14 cellular contexts compared by ENCODE assay signal in genomic region chr5:264346-264745, GRCh38. TPM values are rescaled to one million over a fixed set of nuclear protein-coding genes. Genes with fewer than 3 reads are reported as not detected.
DNase-seq lines count a peak whose midpoint lies in the region; ATAC-seq and TF ChIP-seq lines count a peak whose summit lies in the region.
"Had no signal": no experiment of that assay in that cellular context is flagged by ENCODE, and none has a peak within 500 bp of the region (broad histone marks: within the 10 kb centered on the region; RNA-seq: fewer than 3 reads in every experiment).

No MANE protein-coding gene starts in this region.

- no peak overlapping the region for H3K4me3 Mint-ChIP-seq in activated T-helper 17 cell treated with anti-CD3 and anti-CD28 coated beads, Interleukin-2, amount 50 U/mL, for 72 hours
- H3K4me3 Mint-ChIP-seq: activated B cell treated with CpG ODN at 0.5 μM for 24 hours; activated T-cell treated with anti-CD3 and anti-CD28 coated beads, Interleukin-2, amount 50 U/mL, for 72 hours had no signal

- TF ChIP-seq CTCF in IMR-90 (conservative IDR thresholded peaks at IDR 0.05; ENCODE audit: low read depth, low read length) (no peak), right atrium auricular region (IDR thresholded peaks at IDR 0.05) (no peak), sigmoid colon (IDR thresholded peaks at IDR 0.05) (no peak)

- intact Hi-C loops in IMR-90 (cut with micrococcal nuclease), result no loop called here
- intact Hi-C loops in sigmoid colon (cut with DNase I), result no loop called here

- 0 out of 2 replicates have a peak overlapping the region, but pooled peaks have one; percentile 5 for H3K14ac ChIP-seq in IMR-90 (replicated peaks; ENCODE audit: low read depth, low read length)

- CTCF ChIA-PET in IMR-90 (lab: Yijun Ruan, JAX), result no interaction called here

- H2AK5ac ChIP-seq in IMR-90 (ENCODE audit: low read depth, low read length), result peak overlapping the region; percentile 65

- no peak for TF ChIP-seq POLR2A in IMR-90 (IDR thresholded peaks at IDR 0.05; ENCODE audit: low read depth, low read length)
- no peak for TF ChIP-seq POLR2A in sigmoid colon (IDR thresholded peaks at IDR 0.05)

- no peaks in the 10 kb centered on the region for H3K27me3 Mint-ChIP-seq in activated T-helper 17 cell treated with anti-CD3 and anti-CD28 coated beads, Interleukin-2, amount 50 U/mL, for 72 hours
- H3K27me3 Mint-ChIP-seq: activated B cell treated with CpG ODN at 0.5 μM for 24 hours had no signal

- H2BK15ac ChIP-seq in IMR-90 (ENCODE audit: low read depth, low read length), result peak overlapping the region; percentile 71; the same call in 2 of the 3 replicates

- in situ Hi-C loops in IMR-90 (cut with MboI; ENCODE audit: low sequenced_read_pairs), result no loop called here

- peaks cover 17% of the 10 kb centered on the region for H3K9me1 ChIP-seq in IMR-90 (ENCODE audit: insufficient read depth, low read length)

- H3K4me3 ChIP-seq in IMR-90 (ENCODE audit: insufficient read depth, low read depth, low read length) (no peak overlapping the region), right atrium auricular region (no peak overlapping the region), sigmoid colon (no peak overlapping the region)
- H3K4me3 ChIP-seq: dorsolateral prefrontal cortex, mucosa of descending colon had no signal

- peaks cover 6 to 19% of the 10 kb centered on the region in 2 experiments; a peak in 3 of 4 replicates for H3K79me1 ChIP-seq in IMR-90 (ENCODE audit: low read depth in 1 of 2, low read length in 2 of 2)

- H3K27me3 ChIP-seq in IMR-90 (ENCODE audit: control insufficient read depth, insufficient read depth, low read length) (no peaks in the 10 kb centered on the region), right atrium auricular region (no peaks in the 10 kb centered on the region), sigmoid colon (no peaks in the 10 kb centered on the region)
- H3K27me3 ChIP-seq: dorsolateral prefrontal cortex had no signal

- peak overlapping the region; percentile 48 for H3K4ac ChIP-seq in IMR-90 (ENCODE audit: low read depth, low read length)

- H4K20me1 ChIP-seq in IMR-90 (ENCODE audit: insufficient read depth, low read length), result peaks cover 7% of the 10 kb centered on the region; the same call in 1 of the 2 replicates

- H3K9me3 Mint-ChIP-seq in activated T-helper 17 cell treated with anti-CD3 and anti-CD28 coated beads, Interleukin-2, amount 50 U/mL, for 72 hours, result no peaks in the 10 kb centered on the region
- H3K9me3 Mint-ChIP-seq: activated B cell treated with CpG ODN at 0.5 μM for 24 hours; activated T-cell treated with anti-CD3 and anti-CD28 coated beads, Interleukin-2, amount 50 U/mL, for 72 hours had no signal

- no peak for ATAC-seq in IMR-90 (ENCODE audit: low read depth)
- ATAC-seq in activated T-helper 17 cell treated with anti-CD3 and anti-CD28 coated beads, Interleukin-2, amount 50 U/mL, for 72 hours (replicated peaks), result no peak
- no peak for ATAC-seq in HG03354 (IDR thresholded peaks at IDR 0.05; ENCODE audit: poor library complexity, severe bottlenecking, unreplicated experiment)
- no peak for ATAC-seq in GM18867 (IDR thresholded peaks at IDR 0.05; ENCODE audit: unreplicated experiment)
- ATAC-seq in HG02763 (IDR thresholded peaks at IDR 0.05; ENCODE audit: unreplicated experiment), result no peak
- ATAC-seq in HG03439 (IDR thresholded peaks at IDR 0.05; ENCODE audit: unreplicated experiment), result no peak
- ATAC-seq: activated T-cell treated with anti-CD3 and anti-CD28 coated beads, Interleukin-2, amount 50 U/mL, for 72 hours had no signal

- H3K36me3 ChIP-seq in IMR-90 (ENCODE audit: control insufficient read depth, insufficient read depth, low read length) (peaks cover 7% of the 10 kb centered on the region), right atrium auricular region (peaks cover 36% of the 10 kb centered on the region), sigmoid colon (peaks cover 0 to 13% (median 4%) of the 10 kb centered on the region in 4 donors)

- 0 out of 2 replicates have a peak overlapping the region, but pooled peaks have one; percentile 31 for H3K23ac ChIP-seq in IMR-90 (ENCODE audit: low read depth, low read length)

- H2BK120ac ChIP-seq in IMR-90 (ENCODE audit: low read depth, low read length), result peak overlapping the region; percentile 56

- TF ChIP-seq RAD21 in IMR-90 (IDR thresholded peaks at IDR 0.05; ENCODE audit: low read length), result no peak

- H3K4me1 ChIP-seq in IMR-90 (ENCODE audit: control insufficient read depth, insufficient read depth, low read length) (peaks cover 20% of the 10 kb centered on the region), right atrium auricular region (peaks cover 0 to 9% of the 10 kb centered on the region in 2 donors), sigmoid colon (peaks cover 0 to 27% (median 23%) of the 10 kb centered on the region in 4 donors)

- no peak overlapping the region for H3K56ac ChIP-seq in IMR-90 (ENCODE audit: extremely low read depth, insufficient read depth, low read length)

- H3K4me1 Mint-ChIP-seq in activated T-helper 17 cell treated with anti-CD3 and anti-CD28 coated beads, Interleukin-2, amount 50 U/mL, for 72 hours, result no peaks in the 10 kb centered on the region
- H3K4me1 Mint-ChIP-seq: activated B cell treated with CpG ODN at 0.5 μM for 24 hours had no signal

- peaks cover 52% of the 10 kb centered on the region for H3K36me3 Mint-ChIP-seq in activated T-helper 17 cell treated with anti-CD3 and anti-CD28 coated beads, Interleukin-2, amount 50 U/mL, for 72 hours (ENCODE audit: low read depth)

- peak overlapping the region in 1 of 2 experiments; percentile 52; a peak in 2 of 4 replicates for H4K8ac ChIP-seq in IMR-90 (ENCODE audit: low read depth in 2 of 2, low read length in 2 of 2)

- H2BK20ac ChIP-seq in IMR-90 (ENCODE audit: low read depth, low read length), result peak overlapping the region; percentile 44; the same call in 1 of the 2 replicates

- peak overlapping the region; percentile 75 for H4K91ac ChIP-seq in IMR-90 (ENCODE audit: insufficient read depth, low read depth, low read length)

- peak overlapping the region; percentile 50; the same call in 1 of the 2 replicates for H3K27ac ChIP-seq in IMR-90 (ENCODE audit: insufficient read depth, low read length)
- H3K27ac ChIP-seq in right atrium auricular region, result peak overlapping the region; percentile 66 to 73
- peak overlapping the region; percentile 66 to 79 (median 78) for H3K27ac ChIP-seq in sigmoid colon

- POLR2A ChIA-PET in IMR-90 (lab: Charles Lee; ENCODE audit: unreplicated experiment), result no interaction called here

- H2AK9ac ChIP-seq in IMR-90 (replicated peaks; ENCODE audit: low read depth, low read length, poor library complexity), result peak overlapping the region; percentile 89

- H3K9me3 ChIP-seq in IMR-90 (ENCODE audit: control insufficient read depth, insufficient read depth, low read length) (no peaks in the 10 kb centered on the region), right atrium auricular region (no peaks in the 10 kb centered on the region), sigmoid colon (no peaks in the 10 kb centered on the region)
- H3K9me3 ChIP-seq: mucosa of descending colon had no signal

- DNase-seq in IMR-90, result no peak
- DNase-seq in right atrium auricular region (ENCODE audit: low spot score), result no peak
- no peak for DNase-seq in sigmoid colon
- DNase-seq: activated B cell treated with CpG ODN at 0.5 μM for 24 hours; activated T-cell treated with anti-CD3 and anti-CD28 coated beads, Interleukin-2, amount 50 U/mL, for 72 hours; aorta; dorsolateral prefrontal cortex; mucosa of descending colon; posterior cingulate gyrus had no signal

- H3K18ac ChIP-seq in IMR-90 (ENCODE audit: low read depth, low read length), result peak overlapping the region; percentile 13

- peak overlapping the region; percentile 2; the same call in 1 of the 2 replicates for H4K5ac ChIP-seq in IMR-90 (ENCODE audit: low read depth, low read length)

- peak overlapping the region; percentile 66 for H3K27ac Mint-ChIP-seq in activated T-helper 17 cell treated with anti-CD3 and anti-CD28 coated beads, Interleukin-2, amount 50 U/mL, for 72 hours
- H3K27ac Mint-ChIP-seq: activated B cell treated with CpG ODN at 0.5 μM for 24 hours had no signal

- no TSS peak for BruUV-seq in IMR-90 (replicated peaks; lab: Mats Ljungman, UMichigan)

- no peak overlapping the region for H3K4me2 ChIP-seq in IMR-90 (ENCODE audit: low read depth, low read length)

- WGBS in IMR-90 (ENCODE audit: extremely low coverage in 2 of 2, insufficient read length in 1 of 2), 2 experiments, result 80% methylated on average over 3 of the region's 11 CpGs; no CpG with 5 or more reads in 1 of the 2 experiments
- 79 to 95% methylated on average over 11 of the region's 11 CpGs for WGBS in sigmoid colon, 2 donors

- H3K9ac ChIP-seq in IMR-90 (ENCODE audit: low read depth, low read length), result no peak overlapping the region

- H2BK5ac ChIP-seq in IMR-90 (ENCODE audit: low read depth, low read length, poor library complexity, severe bottlenecking), result peak overlapping the region; percentile 86

- H2AFZ ChIP-seq in IMR-90 (replicated peaks; ENCODE audit: low read length, poor library complexity), result no peak overlapping the region

- no peak for TF ChIP-seq EP300 in sigmoid colon (IDR thresholded peaks at IDR 0.05)

- dilution Hi-C loops in IMR-90 (cut with HindIII; ENCODE audit: low sequenced_read_pairs, unreplicated experiment), result no loop called here

RNA-seq across cellular contexts. Expression of gene PDCD6, which starts 7.1 kb away (rescaled TPM):
- total RNA-seq in IMR-90 (2012; rRNA removed) (158 and 168 TPM in 2 replicates), right atrium auricular region (10 to 100 TPM; 38.1 to 46.1 TPM), sigmoid colon (10 to 100 TPM; 47.6 to 69.1 (median 53.5) TPM)
- polyA plus RNA-seq in IMR-90 (2012; rRNA removed) (198 and 212 TPM in 2 replicates), sigmoid colon (100 to 1,000 TPM; 174 to 231 (median 182) TPM)
- 189 and 290 TPM in 2 replicates for polyA plus RNA-seq in IMR-90 (2012; cell fraction: cytosol; rRNA removed)
- 198 and 241 TPM in 2 replicates for polyA plus RNA-seq in IMR-90 (2012; cell fraction: nucleus; rRNA removed; ENCODE audit: low replicate concordance)
- total RNA-seq in activated T-helper 17 cell treated with anti-CD3 and anti-CD28 coated beads, Interleukin-2, amount 50 U/mL, for 72 hours, result 10 to 100 TPM; 64.5 to 83.0 TPM

RNA-seq across cellular contexts. Expression of gene SDHA, which starts 46.2 kb away (rescaled TPM):
- total RNA-seq in IMR-90 (2012; rRNA removed) (105 and 122 TPM in 2 replicates), right atrium auricular region (100 to 1,000 TPM; 242 to 366 TPM), sigmoid colon (10 to 100 TPM; 72.7 to 87.0 (median 80.2) TPM)
- polyA plus RNA-seq in IMR-90 (2012; rRNA removed) (120 and 121 TPM in 2 replicates), sigmoid colon (100 to 1,000 TPM; 184 to 290 (median 187) TPM)
- 120 and 126 TPM in 2 replicates for polyA plus RNA-seq in IMR-90 (2012; cell fraction: cytosol; rRNA removed)
- 104 and 113 TPM in 2 replicates for polyA plus RNA-seq in IMR-90 (2012; cell fraction: nucleus; rRNA removed; ENCODE audit: low replicate concordance)
- 100 to 1,000 TPM; 132 to 177 TPM for total RNA-seq in activated T-helper 17 cell treated with anti-CD3 and anti-CD28 coated beads, Interleukin-2, amount 50 U/mL, for 72 hours

RNA-seq across cellular contexts. Expression of gene CCDC127, which starts 46.4 kb away (rescaled TPM):
- total RNA-seq in IMR-90 (2012; rRNA removed) (3.9 and 4.4 TPM in 2 replicates), right atrium auricular region (1 to 10 TPM; 5.6 to 7.1 TPM), sigmoid colon (1 to 10 TPM; 5.7 to 8.3 (median 7.1) TPM)
- polyA plus RNA-seq in IMR-90 (2012; rRNA removed) (3.2 TPM in 2 replicates), sigmoid colon (1 to 10 TPM; 1.2 to 3.3 (median 1.2) TPM)
- 2.2 and 2.4 TPM in 2 replicates for polyA plus RNA-seq in IMR-90 (2012; cell fraction: cytosol; rRNA removed)
- 1.5 and 2.8 TPM in 2 replicates for polyA plus RNA-seq in IMR-90 (2012; cell fraction: nucleus; rRNA removed; ENCODE audit: low replicate concordance)
- total RNA-seq in activated T-helper 17 cell treated with anti-CD3 and anti-CD28 coated beads, Interleukin-2, amount 50 U/mL, for 72 hours, result 10 to 100 TPM in 1 of 2 donors, 1 to 10 TPM in 1; 6.4 to 10.5 TPM

RNA-seq across cellular contexts. Expression of gene AHRR, which starts 57.2 kb away (rescaled TPM):
- total RNA-seq in IMR-90 (2012; rRNA removed) (15.6 and 16.7 TPM in 2 replicates), right atrium auricular region (under 1 TPM; 0.12 to 0.30 TPM), sigmoid colon (1 to 10 TPM in 1 of 4 donors, under 1 TPM in 2, not detected in 1; under 0.01 to 1.4 (median 0.68) TPM)
- polyA plus RNA-seq in IMR-90 (2012; rRNA removed) (36.1 and 37.1 TPM in 2 replicates), sigmoid colon (1 to 10 TPM in 2 of 3 donors, under 1 TPM in 1; 0.85 to 1.8 (median 1.2) TPM)
- 24.9 and 33.9 TPM in 2 replicates for polyA plus RNA-seq in IMR-90 (2012; cell fraction: cytosol; rRNA removed)
- polyA plus RNA-seq in IMR-90 (2012; cell fraction: nucleus; rRNA removed; ENCODE audit: low replicate concordance), result 77.0 and 141 TPM in 2 replicates
- total RNA-seq in activated T-helper 17 cell treated with anti-CD3 and anti-CD28 coated beads, Interleukin-2, amount 50 U/mL, for 72 hours, result 10 to 100 TPM; 49.5 to 78.1 TPM
